In the genomic region with DNA sequence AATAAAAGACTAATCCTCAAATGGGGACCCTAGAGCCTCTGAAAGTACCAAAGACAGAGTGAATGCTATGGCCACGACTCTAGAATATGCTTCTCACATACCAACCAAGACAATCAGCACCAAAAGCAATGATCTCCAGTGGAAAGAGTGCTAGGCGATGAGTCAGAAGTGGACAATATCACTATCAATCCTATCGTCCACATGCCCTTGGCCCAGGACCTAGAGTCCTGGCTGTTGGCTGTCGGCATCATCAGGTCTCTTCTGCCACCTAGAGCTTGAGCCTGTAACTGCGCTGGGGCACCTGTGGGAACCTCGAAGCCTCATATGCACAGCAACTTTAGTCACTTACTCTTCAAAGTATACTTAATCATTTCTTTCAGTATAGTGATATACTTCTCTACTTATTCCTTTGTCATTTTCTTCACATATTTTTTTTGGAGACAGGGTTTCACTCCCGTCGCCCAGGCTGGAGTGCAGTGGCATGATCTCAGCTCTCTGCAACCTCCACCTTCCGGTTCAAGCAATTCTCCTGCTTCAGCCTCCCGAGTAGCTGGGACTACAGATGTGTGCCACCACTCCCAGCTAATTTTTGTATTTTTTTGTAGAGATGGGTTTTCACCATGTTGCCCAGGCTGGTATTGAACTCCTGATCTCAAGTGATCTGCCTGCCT, we compare ENCODE assay signal across 8 cellular contexts. TPM values are rescaled to one million over a fixed set of nuclear protein-coding genes. Genes with fewer than 3 reads are reported as not detected.
DNase-seq lines count a peak whose midpoint lies in the region; ATAC-seq and TF ChIP-seq lines count a peak whose summit lies in the region.

No MANE protein-coding gene starts in this region.

- no peaks in the 10 kb centered on the region for H3K27me3 ChIP-seq in uterus

- H3K4me3 ChIP-seq in NB4 (ENCODE audit: low read depth, low read length): no peak overlapping the region
- no peak overlapping the region for H3K4me3 ChIP-seq in uterus

- no peak overlapping the region for H3K4me3 Mint-ChIP-seq in activated CD4-positive, alpha-beta memory T cell treated with anti-CD3 and anti-CD28 coated beads, Interleukin-2, amount 10 ng/mL, durations not matched to agents 7 days and 5 days
- H3K4me3 Mint-ChIP-seq in nephron: no peak overlapping the region

- H3K36me3 Mint-ChIP-seq in activated CD4-positive, alpha-beta memory T cell treated with anti-CD3 and anti-CD28 coated beads, Interleukin-2, amount 10 ng/mL, durations not matched to agents 7 days and 5 days (ENCODE audit: low read depth): peaks cover 29% of the 10 kb centered on the region
- H3K36me3 Mint-ChIP-seq in nephron (ENCODE audit: low read depth): peaks cover 33% of the 10 kb centered on the region

- no peak overlapping the region for H3K27ac ChIP-seq in uterus

- H3K27me3 Mint-ChIP-seq in activated CD4-positive, alpha-beta memory T cell treated with anti-CD3 and anti-CD28 coated beads, Interleukin-2, amount 10 ng/mL, durations not matched to agents 7 days and 5 days: no peaks in the 10 kb centered on the region
- no peaks in the 10 kb centered on the region for H3K27me3 Mint-ChIP-seq in nephron (ENCODE audit: low read depth)

- POLR2A ChIA-PET in activated CD4-positive, alpha-beta memory T cell treated with anti-CD3 and anti-CD28 coated beads, Interleukin-2, amount 10 ng/mL, durations not matched to agents 7 days and 5 days (lab: Charles Lee): interaction anchor here (0.8 to 2.0 kb wide), 2 partner anchors 212 to 213 kb away, joined by 5 read pairs; partner anchors contain the start of gene ODC1

- DNase-seq in DMS153 (lab: John Stamatoyannopoulos, UW): peak; percentile 4
- no peak for DNase-seq in DMS153 treated with DMSO at 0.1 percent for 48 hours (lab: John Stamatoyannopoulos, UW; ENCODE audit: unreplicated experiment)
- peak; percentile 69 for DNase-seq in NB4 (ENCODE audit: low read depth)
- DNase-seq in activated CD4-positive, alpha-beta memory T cell treated with anti-CD3 and anti-CD28 coated beads, Interleukin-2, amount 10 ng/mL, durations not matched to agents 7 days and 5 days: peak; percentile 71
- peak; percentile 59 to 71 for DNase-seq in erythroblast (lab: John Stamatoyannopoulos, UW)
- DNase-seq in uterus: peak; percentile 19 to 20

- no peak overlapping the region for H3K27ac Mint-ChIP-seq in activated CD4-positive, alpha-beta memory T cell treated with anti-CD3 and anti-CD28 coated beads, Interleukin-2, amount 10 ng/mL, durations not matched to agents 7 days and 5 days
- no peak overlapping the region for H3K27ac Mint-ChIP-seq in nephron

- H3K9me3 Mint-ChIP-seq in activated CD4-positive, alpha-beta memory T cell treated with anti-CD3 and anti-CD28 coated beads, Interleukin-2, amount 10 ng/mL, durations not matched to agents 7 days and 5 days: no peaks in the 10 kb centered on the region
- H3K9me3 Mint-ChIP-seq in nephron: no peaks in the 10 kb centered on the region

- intact Hi-C loops in uterus (cut with DNase I; ENCODE audit: low total_unique reads): no loop called here

- H3K4me1 ChIP-seq in uterus: no peaks in the 10 kb centered on the region

- CTCF ChIA-PET in activated CD4-positive, alpha-beta memory T cell treated with anti-CD3 and anti-CD28 coated beads, Interleukin-2, amount 10 ng/mL, durations not matched to agents 7 days and 5 days (lab: Charles Lee): interaction anchor here (0.6 to 2.4 kb wide), 20 partner anchors 9 to 588 kb away, joined by 3 to 28 read pairs (median 4); partner anchors contain the start of gene ODC1

- H3K36me3 ChIP-seq in uterus: no peaks in the 10 kb centered on the region

- peak; percentile 81 for TF ChIP-seq CTCF in NB4 (IDR thresholded peaks at IDR 0.05; ENCODE audit: low read depth, low read length)
- TF ChIP-seq CTCF in nephron (IDR thresholded peaks at IDR 0.05; ENCODE audit: unreplicated experiment in 3 of 3): peak; percentile 56 to 76 (median 69)
- TF ChIP-seq CTCF in uterus (IDR thresholded peaks at IDR 0.05): peak; percentile 20 to 59 (median 24)

- no peaks in the 10 kb centered on the region for H3K9me3 ChIP-seq in uterus

- ATAC-seq in HG03039 (IDR thresholded peaks at IDR 0.05; ENCODE audit: unreplicated experiment): no peak

- TF ChIP-seq POLR2A in NB4 (IDR thresholded peaks at IDR 0.05; ENCODE audit: extremely low read depth, insufficient read length) (no peak), erythroblast (IDR thresholded peaks at IDR 0.05; ENCODE audit: low read length) (no peak), uterus (IDR thresholded peaks at IDR 0.05) (no peak)

- H3K4me1 Mint-ChIP-seq in activated CD4-positive, alpha-beta memory T cell treated with anti-CD3 and anti-CD28 coated beads, Interleukin-2, amount 10 ng/mL, durations not matched to agents 7 days and 5 days: peaks cover 17% of the 10 kb centered on the region
- no peaks in the 10 kb centered on the region for H3K4me1 Mint-ChIP-seq in nephron

RNA-seq across cellular contexts. Expression of gene NOL10, which starts 29.7 kb away (rescaled TPM):
- total RNA-seq in activated CD4-positive, alpha-beta memory T cell treated with anti-CD3 and anti-CD28 coated beads, Interleukin-2, amount 10 ng/mL, durations not matched to agents 7 days and 5 days: 10 to 100 TPM; 19.5 to 21.9 TPM
- total RNA-seq in uterus: 10 to 100 TPM in 3 of 4 donors, 1 to 10 TPM in 1; 6.4 to 52.7 (median 22.1) TPM

Comparison
In these comparisons a context has a peak if more than half of its experiments do, and no peak if none do; other contexts are left out.
1. CTCF ChIP-seq: peak in every context shown above with its lines; median percentile 81 in NB4; 69 in nephron; 24 in uterus.